Comparison of ENCODE assay signal across 22 cellular contexts in genomic region chr16:22734313-22734869, GRCh38.
DNase-seq lines count a peak whose midpoint lies in the region; ATAC-seq lines count a peak whose summit lies in the region.
"Had no signal": no experiment of that assay in that cellular context is flagged by ENCODE, and none has a peak within 500 bp of the region (broad histone marks: within the 10 kb centered on the region; RNA-seq: fewer than 3 reads in every experiment).

No MANE protein-coding gene starts in this region.

- DNase-seq in COLO668 (lab: John Stamatoyannopoulos, UW; ENCODE audit: unreplicated experiment) (peak; percentile 37), DMS153 treated with DMSO at 0.1 percent for 48 hours (lab: John Stamatoyannopoulos, UW; ENCODE audit: unreplicated experiment) (peak; percentile 62), NCI-H2227 treated with DMSO at 0.1 percent for 48 hours (lab: John Stamatoyannopoulos, UW) (peak; percentile 29), left kidney (ENCODE audit: low read depth, low spot score) (peak; percentile 73)
- DNase-seq: ACHN, C1 segment of cervical spinal cord, GDM1, GOT3, KBM-7, MV-4-11, NCI-H1417 treated with DMSO at 0.1 percent for 48 hours, NCI-H187 treated with DMSO at 0.1 percent for 48 hours, NCI-H226, NCI-H774, OCI-M1, SHP77, T-cell, T-helper 9 cell had no signal

- ATAC-seq in GM21825 (IDR thresholded peaks at IDR 0.05; ENCODE audit: unreplicated experiment) (no peak), GM21529 (IDR thresholded peaks at IDR 0.05; ENCODE audit: unreplicated experiment) (no peak), HG03045 (IDR thresholded peaks at IDR 0.05; ENCODE audit: unreplicated experiment) (no peak), HG03565 (IDR thresholded peaks at IDR 0.05; ENCODE audit: unreplicated experiment) (no peak)
- ATAC-seq: T-cell had no signal
